ENCODE assay signal across 10 cellular contexts in genomic region chr12:26798013-26798412, GRCh38. TPM values are rescaled to one million over a fixed set of nuclear protein-coding genes. Genes with fewer than 3 reads are reported as not detected.
A peak's percentile ranks its signal among the peaks of the same experiment; 100 is the strongest.
DNase-seq lines count a peak whose midpoint lies in the region; ATAC-seq and TF ChIP-seq lines count a peak whose summit lies in the region.
"Had no signal": no experiment of that assay in that cellular context is flagged by ENCODE, and none has a peak within 500 bp of the region (broad histone marks: within the 10 kb centered on the region; RNA-seq: fewer than 3 reads in every experiment).

No MANE protein-coding gene starts in this region.

- H3K27me3 ChIP-seq in left ventricle myocardium inferior (ENCODE audit: low read depth) (no peaks in the 10 kb centered on the region), thymus (ENCODE audit: control insufficient read depth, insufficient read depth) (no peaks in the 10 kb centered on the region), esophagus muscularis mucosa (no peaks in the 10 kb centered on the region)
- H3K27me3 ChIP-seq: BLaER1 treated with 17β-estradiol and CSF1 and Interleukin-3, amounts not matched to agents 10 nM and 100 nM had no signal

- WGBS in thymus, result 7% methylated on average over 6 of the region's 6 CpGs
- 16% methylated on average over 6 of the region's 6 CpGs for WGBS in esophagus muscularis mucosa

- TF ChIP-seq CTCF in left ventricle myocardium inferior (IDR thresholded peaks at IDR 0.05; ENCODE audit: borderline replicate concordance) (no peak), esophagus muscularis mucosa (IDR thresholded peaks at IDR 0.05) (no peak)

- no peak for DNase-seq in Right ventricle myocardium superior
- DNase-seq in left ventricle myocardium inferior, result no peak
- DNase-seq in esophagus muscularis mucosa (ENCODE audit: extremely low spot score), result no peak
- no peak for DNase-seq in activated T-cell treated with anti-CD3 and anti-CD28 coated beads, Interleukin-2, amount 50 U/mL, for 24 hours
- no peak for DNase-seq in HPDE6-E6E7 (ENCODE audit: extremely low spot score)
- DNase-seq: amygdala had no signal

- H3K27ac ChIP-seq in left ventricle myocardium inferior (replicated peaks) (no peak overlapping the region), thymus (ENCODE audit: low read depth) (peak overlapping the region; percentile 44), esophagus muscularis mucosa (replicated peaks in 1 of 4) (peak overlapping the region in 2 of 4 donors; percentile 21 to 40)
- H3K27ac ChIP-seq: BLaER1 treated with 17β-estradiol and CSF1 and Interleukin-3, amounts not matched to agents 10 nM and 100 nM had no signal

- peak; percentile 43 for ATAC-seq in Right ventricle myocardium superior (ENCODE audit: poor library complexity)
- peak; percentile 83 for ATAC-seq in HG03432 (IDR thresholded peaks at IDR 0.05; ENCODE audit: unreplicated experiment)

- H3K27ac Mint-ChIP-seq in dendritic cell treated with granulocyte-macrophage colony-stimulating factor and Interleukin-4, amounts not matched to agents 40 ng/mL and 50 ng/mL, for 4 days, result peak overlapping the region; percentile 75
- H3K27ac Mint-ChIP-seq in activated T-cell treated with anti-CD3 and anti-CD28 coated beads, Interleukin-2, amount 50 U/mL, for 24 hours, result no peak overlapping the region

- TF ChIP-seq POLR2A in esophagus muscularis mucosa (IDR thresholded peaks at IDR 0.05; ENCODE audit: low read depth), result no peak

- no peak for TF ChIP-seq EP300 in esophagus muscularis mucosa (IDR thresholded peaks at IDR 0.05)

- H3K4me3 ChIP-seq in left ventricle myocardium inferior (no peak overlapping the region), thymus (ENCODE audit: low read length) (no peak overlapping the region), esophagus muscularis mucosa (no peak overlapping the region)
- H3K4me3 ChIP-seq: BLaER1 treated with 17β-estradiol and CSF1 and Interleukin-3, amounts not matched to agents 10 nM and 100 nM had no signal

- H3K4me3 Mint-ChIP-seq in dendritic cell treated with granulocyte-macrophage colony-stimulating factor and Interleukin-4, amounts not matched to agents 40 ng/mL and 50 ng/mL, for 4 days, result peak overlapping the region; percentile 15
- no peak overlapping the region for H3K4me3 Mint-ChIP-seq in activated T-cell treated with anti-CD3 and anti-CD28 coated beads, Interleukin-2, amount 50 U/mL, for 24 hours

- peaks cover 15% of the 10 kb centered on the region for H3K36me3 Mint-ChIP-seq in dendritic cell treated with granulocyte-macrophage colony-stimulating factor and Interleukin-4, amounts not matched to agents 40 ng/mL and 50 ng/mL, for 4 days (ENCODE audit: low read depth)
- peaks cover 21% of the 10 kb centered on the region for H3K36me3 Mint-ChIP-seq in activated T-cell treated with anti-CD3 and anti-CD28 coated beads, Interleukin-2, amount 50 U/mL, for 24 hours (ENCODE audit: low read depth)

- H3K9me3 ChIP-seq in left ventricle myocardium inferior (replicated peaks) (no peaks in the 10 kb centered on the region), thymus (ENCODE audit: control insufficient read depth) (no peaks in the 10 kb centered on the region), esophagus muscularis mucosa (no peaks in the 10 kb centered on the region)

- no peaks in the 10 kb centered on the region for H3K27me3 Mint-ChIP-seq in dendritic cell treated with granulocyte-macrophage colony-stimulating factor and Interleukin-4, amounts not matched to agents 40 ng/mL and 50 ng/mL, for 4 days
- H3K27me3 Mint-ChIP-seq in activated T-cell treated with anti-CD3 and anti-CD28 coated beads, Interleukin-2, amount 50 U/mL, for 24 hours, result no peaks in the 10 kb centered on the region

- intact Hi-C loops in Right ventricle myocardium superior (cut with DNase I), result no loop called here
- intact Hi-C loops in left ventricle myocardium inferior (cut with micrococcal nuclease), result no loop called here
- intact Hi-C loops in dendritic cell treated with granulocyte-macrophage colony-stimulating factor and Interleukin-4, amounts not matched to agents 40 ng/mL and 50 ng/mL, for 4 days (cut with micrococcal nuclease), result no loop called here
- intact Hi-C loops in esophagus muscularis mucosa (cut with DNase I), result no loop called here

- H3K36me3 ChIP-seq in left ventricle myocardium inferior (no peaks in the 10 kb centered on the region), thymus (ENCODE audit: control insufficient read depth, insufficient read depth) (peaks cover 10% of the 10 kb centered on the region), esophagus muscularis mucosa (no peaks in the 10 kb centered on the region)

- H3K9me3 Mint-ChIP-seq in dendritic cell treated with granulocyte-macrophage colony-stimulating factor and Interleukin-4, amounts not matched to agents 40 ng/mL and 50 ng/mL, for 4 days, result no peaks in the 10 kb centered on the region
- no peaks in the 10 kb centered on the region for H3K9me3 Mint-ChIP-seq in activated T-cell treated with anti-CD3 and anti-CD28 coated beads, Interleukin-2, amount 50 U/mL, for 24 hours

- peaks cover 44% of the 10 kb centered on the region for H3K4me1 Mint-ChIP-seq in dendritic cell treated with granulocyte-macrophage colony-stimulating factor and Interleukin-4, amounts not matched to agents 40 ng/mL and 50 ng/mL, for 4 days (ENCODE audit: low read depth)
- H3K4me1 Mint-ChIP-seq in activated T-cell treated with anti-CD3 and anti-CD28 coated beads, Interleukin-2, amount 50 U/mL, for 24 hours (ENCODE audit: low read depth), result peaks cover 32% of the 10 kb centered on the region

- H3K4me1 ChIP-seq in left ventricle myocardium inferior, result peaks cover 2% of the 10 kb centered on the region
- H3K4me1 ChIP-seq in thymus (ENCODE audit: control insufficient read depth, insufficient read depth, low read length), result peaks cover 20% of the 10 kb centered on the region
- peaks cover 0 to 14% (median 11%) of the 10 kb centered on the region in 4 donors for H3K4me1 ChIP-seq in esophagus muscularis mucosa

RNA-seq across cellular contexts. Expression of gene ITPR2, which starts 35.0 kb away (rescaled TPM):
- 10.0 TPM for total RNA-seq in Right ventricle myocardium superior
- 15.8 TPM for total RNA-seq in left ventricle myocardium inferior
- polyA plus RNA-seq in thymus, result 8.8 TPM
- total RNA-seq in esophagus muscularis mucosa, result 10 to 100 TPM; 23.7 to 26.6 (median 25.4) TPM
